Comparison of ENCODE assay signal across 7 cellular contexts in genomic region chr6:33317418-33317667, GRCh38. TPM values are rescaled to one million over a fixed set of nuclear protein-coding genes. Genes with fewer than 3 reads are reported as not detected.
DNase-seq lines count a peak whose midpoint lies in the region; TF ChIP-seq lines count a peak whose summit lies in the region.

No MANE protein-coding gene starts in this region.

- DNase-seq in H7 (peak; percentile 97), globus pallidus (ENCODE audit: low spot score) (peak; percentile 40), posterior vena cava (ENCODE audit: low spot score) (peak; percentile 88), LoVo (ENCODE audit: low spot score) (no peak), GM19240 (ENCODE audit: insufficient read length, low spot score) (no peak), SW480 (ENCODE audit: low spot score) (no peak)

- intact Hi-C loops in posterior vena cava (cut with DNase I), result no loop called here

- TF ChIP-seq CTCF in WI38 (IDR thresholded peaks at IDR 0.05; ENCODE audit: low read depth, low read length), result no peak

- peaks cover 17% of the 10 kb centered on the region; the same call in 1 of the 2 replicates for H3K27me3 ChIP-seq in H7 (ENCODE audit: control insufficient read depth, insufficient read depth, low read length)

- H3K4me3 ChIP-seq in H7 (ENCODE audit: insufficient read depth, low read depth, low read length) (peak overlapping the region; percentile 72), WI38 (ENCODE audit: low read depth, low read length) (peak overlapping the region; percentile 64)

- H3K36me3 ChIP-seq in H7 (replicated peaks; ENCODE audit: control insufficient read depth, insufficient read depth, low read length), result peaks cover 22% of the 10 kb centered on the region

RNA-seq across cellular contexts. Expression of gene ZBTB22, which starts 0.2 kb away (rescaled TPM):
- total RNA-seq in H7 (2014; rRNA removed; shearing (Covaris generic)), result 11.6 and 14.9 TPM in 2 replicates
- total RNA-seq in posterior vena cava, result 10 to 100 TPM; 15.7 to 17.0 TPM

RNA-seq across cellular contexts. Expression of gene TAPBP, which starts 3.5 kb away (rescaled TPM):
- total RNA-seq in H7 (2014; rRNA removed; shearing (Covaris generic)), result 27.9 and 30.6 TPM in 2 replicates
- total RNA-seq in posterior vena cava, result 10 to 100 TPM; 57.7 to 65.8 TPM

RNA-seq across cellular contexts. Expression of gene DAXX, which starts 5.4 kb away (rescaled TPM):
- 79.8 and 91.2 TPM in 2 replicates for total RNA-seq in H7 (2014; rRNA removed; shearing (Covaris generic))
- 10 to 100 TPM; 30.3 to 42.3 TPM for total RNA-seq in posterior vena cava

RNA-seq across cellular contexts. Expression of gene RGL2, which starts 18.6 kb away (rescaled TPM):
- 43.4 and 53.3 TPM in 2 replicates for total RNA-seq in H7 (2014; rRNA removed; shearing (Covaris generic))
- total RNA-seq in posterior vena cava, result 10 to 100 TPM; 52.4 to 52.8 TPM

RNA-seq across cellular contexts. Expression of gene PFDN6, which starts 27.9 kb away (rescaled TPM):
- total RNA-seq in H7 (2014; rRNA removed; shearing (Covaris generic)), result 87.9 and 90.2 TPM in 2 replicates
- total RNA-seq in posterior vena cava, result 10 to 100 TPM; 29.1 to 31.0 TPM

Comparison
In these comparisons a context has a peak if more than half of its experiments do, and no peak if none do; other contexts are left out.
1. DNase-seq: peak in H7 (single experiment), globus pallidus (single experiment) and posterior vena cava (single experiment); none in LoVo (single experiment), GM19240 (single experiment) and SW480 (single experiment).